10 cellular contexts compared by ENCODE assay signal in the genomic region with DNA sequence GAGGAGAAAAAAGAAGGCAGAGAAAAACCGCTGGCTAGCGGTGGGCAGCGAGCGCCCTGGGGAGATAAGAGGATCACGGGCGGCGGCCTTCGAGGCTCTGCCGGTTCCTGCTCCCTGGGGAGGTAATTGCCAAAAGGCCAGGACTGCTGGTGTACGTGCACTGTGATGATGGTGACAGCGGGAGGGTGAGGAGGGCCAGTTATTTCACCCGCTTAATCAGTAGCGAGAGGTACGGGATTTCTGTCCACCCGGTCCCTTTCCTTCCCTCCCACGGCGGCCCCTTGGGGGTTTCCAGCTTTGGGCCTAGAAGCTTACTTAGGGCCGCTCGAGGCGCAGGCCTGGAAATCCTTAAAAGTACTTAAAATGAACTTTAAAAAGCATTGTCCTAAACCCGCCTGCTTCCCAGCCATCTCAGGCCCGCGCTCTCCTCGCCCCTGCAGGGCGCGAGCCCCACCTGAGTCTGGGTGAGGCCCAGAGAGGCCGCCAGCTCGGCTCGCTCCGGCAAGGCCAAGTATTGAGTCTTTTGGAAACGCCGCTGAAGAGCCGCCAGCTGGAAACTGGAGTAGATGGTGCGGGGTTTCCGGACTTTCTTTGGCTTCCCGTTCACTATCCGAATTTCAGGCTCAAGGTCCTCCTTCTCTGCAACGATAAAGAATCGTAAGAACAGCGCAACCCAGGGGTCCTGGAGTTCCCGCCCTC. TPM values are rescaled to one million over a fixed set of nuclear protein-coding genes. Genes with fewer than 3 reads are reported as not detected.
DNase-seq lines count a peak whose midpoint lies in the region; ATAC-seq, FAIRE-seq and TF ChIP-seq lines count a peak whose summit lies in the region.
"Had no signal": no experiment of that assay in that cellular context is flagged by ENCODE, and none has a peak within 500 bp of the region (broad histone marks: within the 10 kb centered on the region; RNA-seq: fewer than 3 reads in every experiment).

No MANE protein-coding gene starts in this region.

- H3K27me3 ChIP-seq in HepG2 (ENCODE audit: control insufficient read depth in 1 of 2, insufficient read depth in 2 of 2, low read length in 2 of 2), result peaks cover 14 to 46% of the 10 kb centered on the region in 2 experiments
- H3K27me3 ChIP-seq in right lobe of liver, result peaks cover 49 to 92% of the 10 kb centered on the region in 2 donors

- CTCF ChIA-PET in HepG2 (lab: Yijun Ruan, JAX; ENCODE audit: low intra/inter-chr PET ratio, low total read pairs), result no interaction called here

- H3K36me3 ChIP-seq in HepG2 (replicated peaks in 1 of 2; ENCODE audit: control insufficient read depth in 1 of 2, insufficient read depth in 2 of 2, low read length in 2 of 2) (no peaks in the 10 kb centered on the region), right lobe of liver (no peaks in the 10 kb centered on the region), SK-N-MC (ENCODE audit: insufficient read depth, low read length) (no peaks in the 10 kb centered on the region)
- H3K36me3 ChIP-seq: left lung had no signal

- H3K27ac ChIP-seq in HepG2 (ENCODE audit: extremely low read length, insufficient read depth, low read length), result no peak overlapping the region
- H3K27ac ChIP-seq in right lobe of liver, result no peak overlapping the region
- H3K27ac ChIP-seq in SK-N-MC, result no peak overlapping the region
- H3K27ac ChIP-seq: left lung had no signal

- in situ Hi-C loops in HepG2 (cut with HindIII; ENCODE audit: extremely low pct_ligation_motif_present, low pct_unique_long_range_greater_than_20kb), result loop anchor here (5.0 to 10.0 kb wide), 2 partner anchors 104 to 306 kb away; partner anchors contain the start of gene METAP1D

- H3K4me3 ChIP-seq in HepG2 (replicated peaks in 1 of 3; ENCODE audit: insufficient read depth in 1 of 3, low read depth in 2 of 3, low read length in 3 of 3) (peak overlapping the region; percentile 61 to 75 (median 65)), right lobe of liver (no peak overlapping the region), SK-N-MC (peak overlapping the region; percentile 80), fibroblast of pulmonary artery (replicated peaks; ENCODE audit: low read depth, low read length) (peak overlapping the region; percentile 65)

- intact Hi-C loops in HepG2 (cut with micrococcal nuclease; ENCODE audit: unreplicated experiment), result loop anchor here (10.0 kb wide), 1 partner anchor 1126 kb away; no protein-coding TSS in a partner anchor
- intact Hi-C loops in right lobe of liver (cut with DNase I), result loop anchor here (10.0 kb wide), 4 partner anchors 286 to 526 kb away; no protein-coding TSS in a partner anchor

- TF ChIP-seq CTCF in HepG2 (CRISPR knock-in tag; IDR thresholded peaks at IDR 0.05), result no peak
- TF ChIP-seq CTCF in right lobe of liver (IDR thresholded peaks at IDR 0.05), result no peak
- TF ChIP-seq CTCF in fibroblast of pulmonary artery (IDR thresholded peaks at IDR 0.05; ENCODE audit: low read length, missing control alignments), result no peak

- no peaks in the 10 kb centered on the region; the same call in 1 of the 2 replicates for H4K20me1 ChIP-seq in HepG2 (ENCODE audit: insufficient read depth, low read length)

- H3K4me1 ChIP-seq in HepG2 (ENCODE audit: insufficient read depth, low read length) (peaks cover 77% of the 10 kb centered on the region), right lobe of liver (peaks cover 0 to 55% (median 11%) of the 10 kb centered on the region in 4 donors)

- H3K79me2 ChIP-seq in HepG2 (ENCODE audit: insufficient read depth, low read length), result no peaks in the 10 kb centered on the region

- no peak for ATAC-seq in HepG2
- no peak for ATAC-seq in right lobe of liver
- ATAC-seq in HG02623 (IDR thresholded peaks at IDR 0.05; ENCODE audit: unreplicated experiment), result no peak
- no peak for ATAC-seq in HG02973 (IDR thresholded peaks at IDR 0.05; ENCODE audit: unreplicated experiment)

- 68% methylated on average over 41 of the region's 41 CpGs for WGBS in HepG2 (ENCODE audit: low lambda C conversion rate)
- WGBS in right lobe of liver (ENCODE audit: insufficient coverage, low coverage, low lambda C conversion rate, missing lambda C conversion rate), result 6% methylated on average over 15 of the region's 41 CpGs

- POLR2A ChIA-PET in HepG2 (lab: Yijun Ruan, JAX), result interaction anchor here (0.9 to 2.8 kb wide), 8 partner anchors 10 to 413 kb away, joined by 3 to 42 read pairs (median 6); partner anchors contain the start of genes DLX1, DYNC1I2 and SLC25A12

- FAIRE-seq in HepG2 (lab: Jason Lieb, UNC), result no peak

- no TSS peak for BruUV-seq in HepG2 (replicated peaks; lab: Mats Ljungman, UMichigan)

- no peak for TF ChIP-seq RAD21 in HepG2 (CRISPR knock-in tag; IDR thresholded peaks at IDR 0.05)

- no peak overlapping the region for H2AFZ ChIP-seq in HepG2 (ENCODE audit: low read length)

- TF ChIP-seq EP300 in HepG2 (IDR thresholded peaks at IDR 0.05; ENCODE audit: low read depth in 2 of 2, low read length in 2 of 2), result no peak
- TF ChIP-seq EP300 in HepG2 (CRISPR knock-in tag; IDR thresholded peaks at IDR 0.05; ENCODE audit: borderline replicate concordance), result no peak

- H3K9me3 ChIP-seq in HepG2 (ENCODE audit: low read length) (no peaks in the 10 kb centered on the region), right lobe of liver (no peaks in the 10 kb centered on the region), SK-N-MC (ENCODE audit: low read depth, low read length) (no peaks in the 10 kb centered on the region)
- H3K9me3 ChIP-seq: left lung had no signal

- H3K9ac ChIP-seq in HepG2 (ENCODE audit: insufficient read depth, low read depth, low read length) (peak overlapping the region; percentile 47), SK-N-MC (ENCODE audit: insufficient read length) (no peak overlapping the region)

- TF ChIP-seq POLR2A in HepG2 (IDR thresholded peaks at IDR 0.05; ENCODE audit: insufficient read depth in 1 of 2, low read depth in 2 of 2, low read length in 2 of 2) (no peak), right lobe of liver (IDR thresholded peaks at IDR 0.05) (no peak)

- peak overlapping the region; percentile 99 for H3K4me2 ChIP-seq in HepG2 (ENCODE audit: low read depth, low read length)

- no peak for DNase-seq in HepG2 (ENCODE audit: low spot score)
- no peak for DNase-seq in right lobe of liver
- DNase-seq in SK-N-MC (ENCODE audit: low read depth, low spot score), result no peak
- no peak for DNase-seq in fibroblast of pulmonary artery (ENCODE audit: low read depth)
- no peak for DNase-seq in SK-N-DZ (ENCODE audit: low spot score)
- DNase-seq in amygdala (lab: John Stamatoyannopoulos, UW), result no peak
- DNase-seq: activated gamma-delta T cell had no signal

RNA-seq across cellular contexts. Expression of gene DLX2, which starts 1.5 kb away (rescaled TPM):
- total RNA-seq in HepG2 (2016; rRNA removed; fragmentation: Illumina TruSeq; extraction: Trizol), result 0.15 TPM in 1 of 2 replicates, not detected in the other
- 0.09 TPM in 1 of 2 replicates, not detected in the other for total RNA-seq in HepG2 (2016; cell fraction: cytosol; rRNA removed; fragmentation: Illumina TruSeq; extraction: Trizol; ENCODE audit: low read depth)
- 0.09 TPM in 1 of 2 replicates, not detected in the other for total RNA-seq in HepG2 (2016; cell fraction: insoluble cytoplasmic fraction; rRNA removed; fragmentation: Illumina TruSeq; extraction: Trizol)
- total RNA-seq in HepG2 (2016; cell fraction: membrane; rRNA removed; fragmentation: Illumina TruSeq; extraction: Trizol), result 0.06 and 0.17 TPM in 2 replicates
- not detected in 2 replicates for total RNA-seq in HepG2 (2016; cell fraction: nucleus; rRNA removed; fragmentation: Illumina TruSeq; extraction: Trizol)
- polyA plus RNA-seq in HepG2 (2011; rRNA removed), result 0.07 TPM in 2 replicates
- 0.04 and 0.05 TPM in 2 replicates for polyA plus RNA-seq in HepG2 (2011; cell fraction: cytosol; rRNA removed)
- polyA plus RNA-seq in HepG2 (2011; cell fraction: nucleus; rRNA removed), result 0.29 and 0.59 TPM in 2 replicates
- polyA plus RNA-seq in HepG2 (2012), result 0.17 and 0.25 TPM in 2 replicates
- polyA plus RNA-seq in HepG2 (2016; cell fraction: cytosol; fragmentation: Illumina TruSeq; extraction: Trizol; ENCODE audit: low read depth), result 0.07 and 0.12 TPM in 2 replicates
- polyA plus RNA-seq in HepG2 (2016; cell fraction: insoluble cytoplasmic fraction; fragmentation: Illumina TruSeq; extraction: Trizol; ENCODE audit: low read depth), result 0.25 and 0.37 TPM in 2 replicates
- polyA plus RNA-seq in HepG2 (2016; cell fraction: membrane; fragmentation: Illumina TruSeq; extraction: Trizol; ENCODE audit: low read depth), result 0.21 and 0.24 TPM in 2 replicates
- polyA plus RNA-seq in HepG2 (2016; cell fraction: nucleus; fragmentation: Illumina TruSeq; extraction: Trizol; ENCODE audit: insufficient read depth, low read depth), result 0.36 and 0.59 TPM in 2 replicates
- polyA minus RNA-seq in HepG2 (2011; rRNA and poly(A)+ RNA removed; ENCODE audit: low replicate concordance), result 0.07 and 0.10 TPM in 2 replicates
- 0.20 and 0.44 TPM in 2 replicates for polyA minus RNA-seq in HepG2 (2011; cell fraction: cytosol; rRNA and poly(A)+ RNA removed)
- polyA minus RNA-seq in HepG2 (2011; cell fraction: nucleus; rRNA and poly(A)+ RNA removed), result not detected in 2 replicates
- not detected for total RNA-seq in right lobe of liver
- polyA plus RNA-seq in SK-N-DZ (2014; cell fraction: cytosol; rRNA removed), result 0.36 TPM in 1 of 2 replicates, not detected in the other
- polyA plus RNA-seq in SK-N-DZ (2014; cell fraction: nucleus; rRNA removed), result 0.65 TPM in 1 of 2 replicates, not detected in the other
- total RNA-seq: left lung had no signal

RNA-seq across cellular contexts. Expression of gene DLX1, which starts 15.8 kb away (rescaled TPM):
- total RNA-seq in HepG2 (2016; rRNA removed; fragmentation: Illumina TruSeq; extraction: Trizol) (0.18 TPM in 1 of 2 replicates, not detected in the other), right lobe of liver (not detected)
- total RNA-seq in HepG2 (2016; cell fraction: cytosol; rRNA removed; fragmentation: Illumina TruSeq; extraction: Trizol; ENCODE audit: low read depth), result not detected in 2 replicates
- total RNA-seq in HepG2 (2016; cell fraction: insoluble cytoplasmic fraction; rRNA removed; fragmentation: Illumina TruSeq; extraction: Trizol), result 0.13 and 0.52 TPM in 2 replicates
- total RNA-seq in HepG2 (2016; cell fraction: membrane; rRNA removed; fragmentation: Illumina TruSeq; extraction: Trizol), result 0.09 TPM in 1 of 2 replicates, not detected in the other
- total RNA-seq in HepG2 (2016; cell fraction: nucleus; rRNA removed; fragmentation: Illumina TruSeq; extraction: Trizol), result 0.25 and 0.37 TPM in 2 replicates
- polyA plus RNA-seq in HepG2 (2011; rRNA removed), result 0.69 and 0.86 TPM in 2 replicates
- 0.40 and 0.47 TPM in 2 replicates for polyA plus RNA-seq in HepG2 (2011; cell fraction: cytosol; rRNA removed)
- polyA plus RNA-seq in HepG2 (2011; cell fraction: nucleus; rRNA removed), result 3.0 and 3.7 TPM in 2 replicates
- 0.32 and 0.51 TPM in 2 replicates for polyA plus RNA-seq in HepG2 (2012)
- polyA plus RNA-seq in HepG2 (2016; cell fraction: cytosol; fragmentation: Illumina TruSeq; extraction: Trizol; ENCODE audit: low read depth), result 0.19 TPM in 1 of 2 replicates, not detected in the other
- 0.27 and 0.41 TPM in 2 replicates for polyA plus RNA-seq in HepG2 (2016; cell fraction: insoluble cytoplasmic fraction; fragmentation: Illumina TruSeq; extraction: Trizol; ENCODE audit: low read depth)
- 0.09 and 0.16 TPM in 2 replicates for polyA plus RNA-seq in HepG2 (2016; cell fraction: membrane; fragmentation: Illumina TruSeq; extraction: Trizol; ENCODE audit: low read depth)
- polyA plus RNA-seq in HepG2 (2016; cell fraction: nucleus; fragmentation: Illumina TruSeq; extraction: Trizol; ENCODE audit: insufficient read depth, low read depth), result 0.94 TPM in 1 of 2 replicates, not detected in the other
- polyA minus RNA-seq in HepG2 (2011; rRNA and poly(A)+ RNA removed; ENCODE audit: low replicate concordance), result 0.89 and 1.8 TPM in 2 replicates
- polyA minus RNA-seq in HepG2 (2011; cell fraction: cytosol; rRNA and poly(A)+ RNA removed), result 0.40 and 1.1 TPM in 2 replicates
- 1.8 and 2.2 TPM in 2 replicates for polyA minus RNA-seq in HepG2 (2011; cell fraction: nucleus; rRNA and poly(A)+ RNA removed)
- 0.41 and 1.5 TPM in 2 replicates for polyA plus RNA-seq in SK-N-DZ (2014; cell fraction: cytosol; rRNA removed)
- 0.69 and 0.91 TPM in 2 replicates for polyA plus RNA-seq in SK-N-DZ (2014; cell fraction: nucleus; rRNA removed)
- total RNA-seq: left lung had no signal

Comparison
In these comparisons a context has a peak if more than half of its experiments do, and no peak if none do; other contexts are left out.
1. H3K4me3 ChIP-seq: peak in HepG2 (3 of 3), SK-N-MC (single experiment) and fibroblast of pulmonary artery (single experiment); none in right lobe of liver (0 of 3).